9 cellular contexts compared by ENCODE assay signal in genomic region chr9:121735065-121735791, GRCh38.
A peak's percentile ranks its signal among the peaks of the same experiment; 100 is the strongest.
DNase-seq lines count a peak whose midpoint lies in the region; ATAC-seq, FAIRE-seq and TF ChIP-seq lines count a peak whose summit lies in the region.
"Had no signal": no experiment of that assay in that cellular context is flagged by ENCODE, and none has a peak within 500 bp of the region (broad histone marks: within the 10 kb centered on the region; RNA-seq: fewer than 3 reads in every experiment).

No MANE protein-coding gene starts in this region.

- DNase-seq in CD14-positive monocyte (ENCODE audit: low spot score): no peak
- DNase-seq in GM20000 (ENCODE audit: low spot score): peak; percentile 64
- peak; percentile 42 for DNase-seq in endothelial cell of umbilical vein (ENCODE audit: low read depth, low spot score)
- DNase-seq in myocyte (ENCODE audit: low read depth): peak; percentile 66
- DNase-seq in GM19240 (ENCODE audit: insufficient read length, low spot score): no peak
- DNase-seq in activated gamma-delta T cell (lab: John Stamatoyannopoulos, UW): no peak
- DNase-seq: naive B cell had no signal

- peak overlapping the region; percentile 20 to 88 for H3K4me3 Mint-ChIP-seq in CD14-positive monocyte
- H3K4me3 Mint-ChIP-seq in activated T-helper 17 cell treated with anti-CD3 and anti-CD28 coated beads, Interleukin-2, amount 50 U/mL, for 72 hours: no peak overlapping the region

- intact Hi-C loops in CD14-positive monocyte (cut with micrococcal nuclease) (no loop called here), endothelial cell of umbilical vein (cut with micrococcal nuclease) (no loop called here)

- no peaks in the 10 kb centered on the region for H3K27me3 ChIP-seq in OCI-LY3 (ENCODE audit: low read depth, low read length)
- no peaks in the 10 kb centered on the region for H3K27me3 ChIP-seq in endothelial cell of umbilical vein (ENCODE audit: control insufficient read depth in 2 of 2, insufficient read depth in 2 of 2, low read length in 2 of 2)

- H3K36me3 ChIP-seq in OCI-LY3 (replicated peaks; ENCODE audit: low read depth, low read length) (no peaks in the 10 kb centered on the region), endothelial cell of umbilical vein (ENCODE audit: control insufficient read depth in 2 of 2, extremely low read depth in 1 of 2, insufficient read depth in 2 of 2, low read length in 2 of 2) (peaks cover 0 to 2% of the 10 kb centered on the region in 2 experiments)

- H3K79me2 ChIP-seq in OCI-LY3 (ENCODE audit: low read length) (no peaks in the 10 kb centered on the region), endothelial cell of umbilical vein (ENCODE audit: control insufficient read depth, insufficient read depth, low read length) (no peaks in the 10 kb centered on the region)

- H3K4me1 ChIP-seq in OCI-LY3 (ENCODE audit: low read length): peaks cover 34% of the 10 kb centered on the region
- peaks cover 12% of the 10 kb centered on the region for H3K4me1 ChIP-seq in endothelial cell of umbilical vein (ENCODE audit: control insufficient read depth, extremely low read depth, insufficient read depth, low read length)

- H2AFZ ChIP-seq in OCI-LY3 (ENCODE audit: low read depth, low read length) (no peak overlapping the region), endothelial cell of umbilical vein (ENCODE audit: low read depth, low read length) (no peak overlapping the region)

- peaks cover 40 to 60% (median 53%) of the 10 kb centered on the region in 3 donors for H3K27me3 Mint-ChIP-seq in CD14-positive monocyte (ENCODE audit: low read depth in 3 of 3)
- H3K27me3 Mint-ChIP-seq in activated T-helper 17 cell treated with anti-CD3 and anti-CD28 coated beads, Interleukin-2, amount 50 U/mL, for 72 hours: peaks cover 45% of the 10 kb centered on the region

- no peak overlapping the region for H3K9ac ChIP-seq in OCI-LY3 (ENCODE audit: low read length)
- no peak overlapping the region for H3K9ac ChIP-seq in endothelial cell of umbilical vein (replicated peaks; ENCODE audit: extremely low read depth, insufficient read depth, low read length)

- POLR2A ChIA-PET in endothelial cell of umbilical vein (lab: Charles Lee): no interaction called here

- H3K9me3 ChIP-seq in OCI-LY3 (ENCODE audit: insufficient read depth, low read length): no peaks in the 10 kb centered on the region
- H3K9me3 ChIP-seq in endothelial cell of umbilical vein (replicated peaks; ENCODE audit: control insufficient read depth, insufficient read depth, low read length): no peaks in the 10 kb centered on the region

- H3K4me2 ChIP-seq in OCI-LY3 (ENCODE audit: low read length) (peak overlapping the region; percentile 30), endothelial cell of umbilical vein (ENCODE audit: insufficient read depth, low read length) (no peak overlapping the region)

- no peak for FAIRE-seq in endothelial cell of umbilical vein (lab: Jason Lieb, UNC)

- H3K9me3 Mint-ChIP-seq in CD14-positive monocyte: peaks cover 0 to 11% (median 0%) of the 10 kb centered on the region in 7 donors
- H3K9me3 Mint-ChIP-seq in activated T-helper 17 cell treated with anti-CD3 and anti-CD28 coated beads, Interleukin-2, amount 50 U/mL, for 72 hours: no peaks in the 10 kb centered on the region
- H3K9me3 Mint-ChIP-seq: naive B cell had no signal

- dilution Hi-C loops in endothelial cell of umbilical vein (cut with MboI; ENCODE audit: extremely low pct_ligation_motif_present, low sequenced_read_pairs): no loop called here

- no TSS peak for BruUV-seq in endothelial cell of umbilical vein (replicated peaks; lab: Mats Ljungman, UMichigan)

- no peaks in the 10 kb centered on the region for H4K20me1 ChIP-seq in OCI-LY3 (ENCODE audit: insufficient read depth, low read length)
- H4K20me1 ChIP-seq in endothelial cell of umbilical vein (replicated peaks; ENCODE audit: control insufficient read depth, extremely low read depth, insufficient read depth, low read length): no peaks in the 10 kb centered on the region

- no peaks in the 10 kb centered on the region for H3K36me3 Mint-ChIP-seq in CD14-positive monocyte
- no peaks in the 10 kb centered on the region for H3K36me3 Mint-ChIP-seq in activated T-helper 17 cell treated with anti-CD3 and anti-CD28 coated beads, Interleukin-2, amount 50 U/mL, for 72 hours (ENCODE audit: low read depth)

- ATAC-seq in activated T-helper 17 cell treated with anti-CD3 and anti-CD28 coated beads, Interleukin-2, amount 50 U/mL, for 72 hours (replicated peaks): no peak

- H3K4me3 ChIP-seq in OCI-LY3 (ENCODE audit: low read length) (no peak overlapping the region), endothelial cell of umbilical vein (replicated peaks in 1 of 3; ENCODE audit: insufficient read depth in 1 of 3, low read depth in 1 of 3, low read length in 3 of 3) (no peak overlapping the region)

- peak overlapping the region in 2 of 7 donors; percentile 42 to 46 for H3K27ac Mint-ChIP-seq in CD14-positive monocyte
- H3K27ac Mint-ChIP-seq in activated T-helper 17 cell treated with anti-CD3 and anti-CD28 coated beads, Interleukin-2, amount 50 U/mL, for 72 hours: no peak overlapping the region

- peaks cover 9% of the 10 kb centered on the region for H3K4me1 Mint-ChIP-seq in CD14-positive monocyte
- H3K4me1 Mint-ChIP-seq in activated T-helper 17 cell treated with anti-CD3 and anti-CD28 coated beads, Interleukin-2, amount 50 U/mL, for 72 hours: no peaks in the 10 kb centered on the region

- no peaks in the 10 kb centered on the region for H3K9me1 ChIP-seq in endothelial cell of umbilical vein (replicated peaks; ENCODE audit: control insufficient read depth, extremely low read depth, insufficient read depth, low read length)

- TF ChIP-seq CTCF in CD14-positive monocyte (IDR thresholded peaks at IDR 0.05) (peak; percentile 19), GM20000 (IDR thresholded peaks at IDR 0.05; ENCODE audit: extremely low read depth, missing control alignments) (no peak), OCI-LY3 (IDR thresholded peaks at IDR 0.05; ENCODE audit: low read depth, low read length) (peak; percentile 70), endothelial cell of umbilical vein (IDR thresholded peaks at IDR 0.05; ENCODE audit: extremely low read depth in 1 of 2, insufficient read depth in 1 of 2, low read depth in 1 of 2, low read length in 2 of 2) (peak; percentile 47 to 63)

- CTCF ChIA-PET in endothelial cell of umbilical vein (lab: Charles Lee): interaction anchor here (0.7 to 2.2 kb wide), 17 partner anchors 8 to 271 kb away, joined by 3 to 9 read pairs (median 4); no protein-coding TSS in a partner anchor

- TF ChIP-seq POLR2A in endothelial cell of umbilical vein (IDR thresholded peaks at IDR 0.05; ENCODE audit: low read depth, low read length): no peak

- H3K27ac ChIP-seq in OCI-LY3 (ENCODE audit: low read length) (no peak overlapping the region), endothelial cell of umbilical vein (ENCODE audit: insufficient read depth, low read depth, low read length) (no peak overlapping the region)

TF ChIP-seq in endothelial cell of umbilical vein, 7 proteins besides CTCF, POLR2A, EP300 and RAD21:
- TF ChIP-seq MYC (IDR thresholded peaks at IDR 0.05; ENCODE audit: low read depth, low read length): no peak

Comparison
In these comparisons a context has a peak if more than half of its experiments do, and no peak if none do; other contexts are left out.
1. DNase-seq: peak in GM20000 (single experiment), endothelial cell of umbilical vein (single experiment) and myocyte (single experiment); none in CD14-positive monocyte (single experiment), GM19240 (single experiment) and activated gamma-delta T cell (single experiment).